ENCODE assay signal across 8 cellular contexts in genomic region chr1:168135116-168135981, GRCh38. TPM values are rescaled to one million over a fixed set of nuclear protein-coding genes. Genes with fewer than 3 reads are reported as not detected.
DNase-seq lines count a peak whose midpoint lies in the region; TF ChIP-seq lines count a peak whose summit lies in the region.

No MANE protein-coding gene starts in this region.

- no peak for TF ChIP-seq POLR2A in spleen (IDR thresholded peaks at IDR 0.05)

- TF ChIP-seq CTCF in spleen (IDR thresholded peaks at IDR 0.05 in 8 of 11, conservative IDR thresholded peaks at IDR 0.05 in 3 of 11), result no peak

- H3K27ac ChIP-seq in SK-N-MC (no peak overlapping the region), spleen (peak overlapping the region in 1 of 8 donors; percentile 77)

- H3K4me3 ChIP-seq in SK-N-MC (peak overlapping the region; percentile 80), spleen (peak overlapping the region in 7 of 8 donors; percentile 58 to 82 (median 71))

- peaks cover 0 to 58% (median 18%) of the 10 kb centered on the region in 7 donors for H3K27me3 ChIP-seq in spleen (replicated peaks in 1 of 7)

- intact Hi-C loops in spleen (cut with DNase I; ENCODE audit: low total_unique reads), result no loop called here

- H3K36me3 ChIP-seq in SK-N-MC (ENCODE audit: insufficient read depth, low read length) (no peaks in the 10 kb centered on the region), spleen (no peaks in the 10 kb centered on the region)

- DNase-seq in NCI-H146 (lab: John Stamatoyannopoulos, UW) (peak; percentile 32), NCI-H146 treated with DMSO at 0.1 percent for 48 hours (lab: John Stamatoyannopoulos, UW; ENCODE audit: unreplicated experiment) (no peak), SK-N-MC (ENCODE audit: low read depth, low spot score) (no peak), glomerular visceral epithelial cell (ENCODE audit: extremely low spot score) (peak; percentile 23), spleen (no peak), iPS-NIHi7 (ENCODE audit: extremely low spot score) (no peak), AML-193 (lab: John Stamatoyannopoulos, UW) (no peak), DMS53 treated with DMSO at 0.1 percent for 48 hours (lab: John Stamatoyannopoulos, UW; ENCODE audit: unreplicated experiment) (no peak)

- H3K9me3 ChIP-seq in SK-N-MC (ENCODE audit: low read depth, low read length) (no peaks in the 10 kb centered on the region), spleen (no peaks in the 10 kb centered on the region)

- no peak overlapping the region for H3K9ac ChIP-seq in SK-N-MC (ENCODE audit: insufficient read length)

- WGBS in spleen, 5 donors, result 31 to 47% (median 40%) methylated on average over 14 of the region's 14 CpGs

- peaks cover 0 to 30% (median 22%) of the 10 kb centered on the region in 6 donors for H3K4me1 ChIP-seq in spleen

RNA-seq across cellular contexts. Expression of gene GPR161, which starts 1.4 kb away (rescaled TPM):
- total RNA-seq in spleen, result 1 to 10 TPM; 3.0 to 5.5 (median 3.9) TPM
- 1 to 10 TPM in 1 of 3 donors, under 1 TPM in 2; 0.53 to 1.1 (median 0.59) TPM for polyA plus RNA-seq in spleen

RNA-seq across cellular contexts. Expression of gene TIPRL, which starts 43.4 kb away (rescaled TPM):
- 10 to 100 TPM; 16.6 to 26.3 (median 22.1) TPM for total RNA-seq in spleen
- 10 to 100 TPM; 10.1 to 15.3 (median 14.1) TPM for polyA plus RNA-seq in spleen

Comparison
In these comparisons a context has a peak if more than half of its experiments do, and no peak if none do; other contexts are left out.
1. DNase-seq: peak in NCI-H146 (single experiment) and glomerular visceral epithelial cell (single experiment); none in NCI-H146 treated with DMSO at 0.1 percent for 48 hours (single experiment), SK-N-MC (single experiment), spleen (single experiment), iPS-NIHi7 (single experiment), AML-193 (0 of 2) and DMS53 treated with DMSO at 0.1 percent for 48 hours (single experiment).